In the genomic region with DNA sequence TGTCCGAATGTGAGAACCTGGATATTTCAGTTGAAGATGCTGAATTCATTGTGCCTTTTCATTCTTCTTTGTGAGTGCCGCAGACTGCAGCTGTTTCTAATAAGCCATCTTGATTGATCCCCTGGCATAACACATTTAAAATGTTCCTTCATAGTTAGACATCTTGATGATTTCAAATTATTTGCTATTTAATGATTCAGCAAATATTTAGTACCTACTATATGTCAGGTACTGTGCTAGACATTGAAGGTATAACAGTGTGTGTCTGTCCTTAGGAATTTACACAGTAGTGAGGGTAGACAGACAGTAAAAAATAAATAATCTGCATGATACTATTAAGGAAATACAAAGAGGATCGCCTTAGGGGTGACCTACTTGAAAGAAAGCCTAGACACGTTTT, we compare ENCODE assay signal across 29 cellular contexts.
"Had no signal": no experiment of that assay in that cellular context is flagged by ENCODE, and none has a peak within 500 bp of the region (broad histone marks: within the 10 kb centered on the region; RNA-seq: fewer than 3 reads in every experiment).

No MANE protein-coding gene starts in this region.

- H3K4me2 ChIP-seq: smooth muscle cell had no signal

- H2AFZ ChIP-seq: parathyroid adenoma had no signal

- H3K4me3 ChIP-seq: dorsolateral prefrontal cortex, gastroesophageal sphincter, heart right ventricle, left lung, mucosa of descending colon, smooth muscle cell, stomach, thyroid gland, vagina had no signal

- H3K79me2 ChIP-seq: parathyroid adenoma had no signal

- FAIRE-seq: islet of Langerhans had no signal

- H3K27ac ChIP-seq: epithelial cell of prostate, foreskin keratinocyte, gastroesophageal sphincter, heart right ventricle, left lung, neutrophil, parathyroid adenoma, stomach, thyroid gland, vagina had no signal

- H3K9ac ChIP-seq: parathyroid adenoma had no signal

- H3K4me1 ChIP-seq: gastroesophageal sphincter, left lung, parathyroid adenoma, stomach, thyroid gland had no signal

- H3K27me3 ChIP-seq: dorsolateral prefrontal cortex, foreskin keratinocyte, gastroesophageal sphincter, heart right ventricle, left lung, neutrophil, stomach, thyroid gland, vagina had no signal

- ATAC-seq: esophagus mucosa; gastroesophageal sphincter; mucosa of descending colon; natural killer cell treated with Interleukin-12 subunit alpha and Interleukin-12 subunit beta and Interleukin-15 and Interleukin-18, amount 100 ng/mL, for 72 hours; sciatic nerve had no signal

- H3K36me3 ChIP-seq: thyroid gland had no signal

- H3K9me3 ChIP-seq: neutrophil, thyroid gland had no signal

- DNase-seq: cortex of kidney; effector CD4-positive, alpha-beta T cell; glutamatergic neuron; hippocampal formation; left cardiac atrium; mucosa of descending colon; naive B cell; stimulated activated CD4-positive, alpha-beta T cell treated with anti-CD3 and anti-CD28 coated beads, Interleukin-12 subunit alpha, Interleukin-12 subunit beta, amount 100 ng/mL, for 4 hours; stimulated activated CD4-positive, alpha-beta T cell treated with anti-CD3 and anti-CD28 coated beads, Interleukin-1b, Interleukin-23, amount 100 ng/mL, for 48 hours; stimulated activated CD4-positive, alpha-beta T cell treated with anti-CD3 and anti-CD28 coated beads, Interleukin-4, amount 100 ng/mL, for 1 hour; stimulated activated CD8-positive, alpha-beta memory T cell treated with anti-CD3 and anti-CD28 coated beads, Interleukin-4, amount 100 ng/mL, for 48 hours; stimulated activated naive CD4-positive, alpha-beta T cell; stomach; thyroid gland; trophoblast cell had no signal
